Comparison of ENCODE assay signal across 20 cellular contexts in genomic region chr11:76652989-76653673, GRCh38. TPM values are rescaled to one million over a fixed set of nuclear protein-coding genes. Genes with fewer than 3 reads are reported as not detected.
A peak's percentile ranks its signal among the peaks of the same experiment; 100 is the strongest.
DNase-seq lines count a peak whose midpoint lies in the region; ATAC-seq and TF ChIP-seq lines count a peak whose summit lies in the region.
"Had no signal": no experiment of that assay in that cellular context is flagged by ENCODE, and none has a peak within 500 bp of the region (broad histone marks: within the 10 kb centered on the region; RNA-seq: fewer than 3 reads in every experiment).

No MANE protein-coding gene starts in this region.

- no peak overlapping the region for H3K4me2 ChIP-seq in neural progenitor cell

- no peaks in the 10 kb centered on the region for H3K27me3 ChIP-seq in neural progenitor cell
- H3K27me3 ChIP-seq: BLaER1 treated with 17β-estradiol and CSF1 and Interleukin-3, amounts not matched to agents 10 nM and 100 nM; cardiac muscle cell had no signal

- intact Hi-C loops in Right ventricle myocardium superior (cut with DNase I), result no loop called here

- H3K27me3 Mint-ChIP-seq in neural progenitor cell (ENCODE audit: insufficient read depth, low read depth) (peaks cover 15% of the 10 kb centered on the region), type B pancreatic cell (peaks cover 3% of the 10 kb centered on the region)

- no peak overlapping the region for H3K4me3 ChIP-seq in neural progenitor cell
- H3K4me3 ChIP-seq: BLaER1 treated with 17β-estradiol and CSF1 and Interleukin-3, amounts not matched to agents 10 nM and 100 nM; cardiac muscle cell; pancreas had no signal

- no peaks in the 10 kb centered on the region for H4K20me1 ChIP-seq in neural progenitor cell (ENCODE audit: low read depth)

- H3K36me3 Mint-ChIP-seq in neural progenitor cell (no peaks in the 10 kb centered on the region), type B pancreatic cell (no peaks in the 10 kb centered on the region)
- H3K36me3 Mint-ChIP-seq: activated naive CD4-positive, alpha-beta T cell treated with anti-CD3 and anti-CD28 coated beads, Interleukin-2, amount 50 U/mL, for 72 hours had no signal

- no peaks in the 10 kb centered on the region for H3K9me3 Mint-ChIP-seq in neural progenitor cell
- no peaks in the 10 kb centered on the region for H3K9me3 Mint-ChIP-seq in type B pancreatic cell
- H3K9me3 Mint-ChIP-seq: activated naive CD4-positive, alpha-beta T cell treated with anti-CD3 and anti-CD28 coated beads, Interleukin-2, amount 50 U/mL, for 72 hours; stimulated activated naive CD8-positive, alpha-beta T cell treated with anti-CD3 and anti-CD28 coated beads, Interleukin-15, amount 100 ng/mL, for 72 hours had no signal

- no peaks in the 10 kb centered on the region for H3K36me3 ChIP-seq in neural progenitor cell
- H3K36me3 ChIP-seq: BLaER1 treated with 17β-estradiol and CSF1 and Interleukin-3, amounts not matched to agents 10 nM and 100 nM; cardiac muscle cell; pancreas had no signal

- peak; percentile 3 for ATAC-seq in Right ventricle myocardium superior (ENCODE audit: poor library complexity)
- ATAC-seq: activated CD4-positive, CD25-positive, alpha-beta regulatory T cell treated with anti-CD3 and anti-CD28 coated beads, Interleukin-2, amount 50 U/mL, for 24 hours; activated naive CD4-positive, alpha-beta T cell treated with anti-CD3 and anti-CD28 coated beads, Interleukin-2, amount 50 U/mL, for 72 hours; stimulated activated naive CD8-positive, alpha-beta T cell treated with anti-CD3 and anti-CD28 coated beads, Interleukin-15, amount 100 ng/mL, for 72 hours had no signal

- H3K27ac ChIP-seq in neural progenitor cell, result no peak overlapping the region
- H3K27ac ChIP-seq: 22Rv1; BLaER1 treated with 17β-estradiol and CSF1 and Interleukin-3, amounts not matched to agents 10 nM and 100 nM; HL-60; pancreas had no signal

- no peaks in the 10 kb centered on the region for H3F3A ChIP-seq in neural progenitor cell (ENCODE audit: low read depth)

- in situ Hi-C loops in ACHN (cut with HindIII; ENCODE audit: low pct_ligation_motif_present, low pct_unique_long_range_greater_than_20kb, low sequenced_read_pairs), result no loop called here

- no peaks in the 10 kb centered on the region for H3K9me3 ChIP-seq in neural progenitor cell (ENCODE audit: low read depth)
- H3K9me3 ChIP-seq: pancreas had no signal

- DNase-seq in NCI-H2227 (lab: John Stamatoyannopoulos, UW; ENCODE audit: unreplicated experiment) (peak; percentile 9), NCI-H2227 treated with DMSO at 0.1 percent for 48 hours (lab: John Stamatoyannopoulos, UW) (no peak), Right ventricle myocardium superior (peak; percentile 59), neural progenitor cell (ENCODE audit: low spot score) (no peak), type B pancreatic cell (ENCODE audit: extremely low spot score, unreplicated experiment) (peak; percentile 58), NCI-H2081 treated with DMSO at 0.1 percent for 48 hours (lab: John Stamatoyannopoulos, UW) (no peak), mucosa of gallbladder (ENCODE audit: low spot score) (no peak), ACHN (no peak)
- DNase-seq: DMS79; NCI-H226; NK-92 treated with Interleukin-12 subunit alpha and Interleukin-12 subunit beta, amount 100 ng/mL, for 24 hours; pancreas; stimulated activated CD4-positive, alpha-beta T cell treated with anti-CD3 and anti-CD28 coated beads, Interleukin-12 subunit alpha, Interleukin-12 subunit beta, amount 100 ng/mL, for 4 hours had no signal

- H3K9ac ChIP-seq in neural progenitor cell, result no peak overlapping the region
- H3K9ac ChIP-seq: BLaER1 treated with 17β-estradiol and CSF1 and Interleukin-3, amounts not matched to agents 10 nM and 100 nM had no signal

- H3K4me1 ChIP-seq in neural progenitor cell, result no peaks in the 10 kb centered on the region
- H3K4me1 ChIP-seq: pancreas had no signal

- H3K4me1 Mint-ChIP-seq in neural progenitor cell (peaks cover 19% of the 10 kb centered on the region), type B pancreatic cell (ENCODE audit: unreplicated experiment) (peaks cover 11% of the 10 kb centered on the region)

- H3K27ac Mint-ChIP-seq in neural progenitor cell (no peak overlapping the region), type B pancreatic cell (no peak overlapping the region)
- H3K27ac Mint-ChIP-seq: activated naive CD4-positive, alpha-beta T cell treated with anti-CD3 and anti-CD28 coated beads, Interleukin-2, amount 50 U/mL, for 72 hours had no signal

- H2AFZ ChIP-seq in neural progenitor cell (replicated peaks), result peak overlapping the region; percentile 10

- H3K4me3 Mint-ChIP-seq in neural progenitor cell, result no peak overlapping the region
- no peak overlapping the region for H3K4me3 Mint-ChIP-seq in type B pancreatic cell
- H3K4me3 Mint-ChIP-seq: stimulated activated naive CD8-positive, alpha-beta T cell treated with anti-CD3 and anti-CD28 coated beads, Interleukin-15, amount 100 ng/mL, for 72 hours had no signal

- no peaks in the 10 kb centered on the region for H3K79me2 ChIP-seq in neural progenitor cell (ENCODE audit: low read depth)

- TF ChIP-seq CTCF in neural progenitor cell (IDR thresholded peaks at IDR 0.05) (no peak), type B pancreatic cell (conservative IDR thresholded peaks at IDR 0.05) (no peak)

RNA-seq across cellular contexts. Expression of gene LRRC32, which starts 17.4 kb away (rescaled TPM):
- total RNA-seq in Right ventricle myocardium superior (30.3 TPM), neural progenitor cell (ENCODE audit: low replicate concordance) (0.21 and 1.1 TPM in 2 replicates), type B pancreatic cell (ENCODE audit: low replicate concordance) (4.3 and 5.4 TPM in 2 replicates), mucosa of gallbladder (33.2 TPM)

Comparison
In these comparisons a context has a peak if more than half of its experiments do, and no peak if none do; other contexts are left out.
1. DNase-seq: peak in NCI-H2227 (single experiment), Right ventricle myocardium superior (single experiment) and type B pancreatic cell (single experiment); none in NCI-H2227 treated with DMSO at 0.1 percent for 48 hours (single experiment), neural progenitor cell (single experiment), NCI-H2081 treated with DMSO at 0.1 percent for 48 hours (single experiment), mucosa of gallbladder (single experiment) and ACHN (single experiment).